Comparison of ENCODE assay signal across 8 cellular contexts in the genomic region with DNA sequence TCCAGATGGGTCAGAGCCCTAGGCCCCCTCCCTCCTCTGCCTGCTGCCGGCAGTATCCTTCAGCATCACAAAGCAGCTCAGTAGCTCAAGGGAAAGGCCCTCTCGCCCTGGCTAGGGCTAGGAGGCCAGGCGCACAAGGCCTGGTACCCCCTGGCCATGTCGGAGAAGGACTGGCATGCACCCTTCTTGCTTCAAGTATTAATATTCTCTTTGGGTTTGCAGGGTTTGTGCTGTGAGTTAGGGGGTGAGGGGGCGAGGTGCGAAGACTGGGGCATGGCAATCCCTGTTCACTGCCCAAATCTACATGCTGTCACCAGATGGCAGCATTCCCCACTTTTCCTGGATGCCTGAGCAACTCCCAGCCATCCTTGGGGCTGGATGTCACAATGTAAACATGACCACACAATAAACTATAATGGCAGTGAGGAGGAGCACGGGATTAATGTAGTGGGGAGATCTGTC.
DNase-seq lines count a peak whose midpoint lies in the region; ATAC-seq and TF ChIP-seq lines count a peak whose summit lies in the region.

No MANE protein-coding gene starts in this region.

- TF ChIP-seq CTCF in RWPE2 (IDR thresholded peaks at IDR 0.05; ENCODE audit: poor library complexity, severe bottlenecking) (peak; percentile 66), epithelial cell of esophagus (IDR thresholded peaks at IDR 0.05; ENCODE audit: insufficient read depth, low read depth, low read length, missing control alignments) (peak; percentile 65)

- H3K9me3 ChIP-seq in RWPE2 (ENCODE audit: severe bottlenecking) = no peaks in the 10 kb centered on the region

- no peaks in the 10 kb centered on the region for H3K27me3 ChIP-seq in RWPE2 (ENCODE audit: insufficient read depth, poor library complexity, severe bottlenecking)

- H3K4me1 ChIP-seq in RWPE2 (ENCODE audit: insufficient read depth, poor library complexity, severe bottlenecking) = no peaks in the 10 kb centered on the region

- peak; percentile 76 for DNase-seq in ELF-1 (ENCODE audit: low read depth, low spot score)
- DNase-seq in HUDEP-2 (lab: John Stamatoyannopoulos, UW; ENCODE audit: unreplicated experiment in 76 of 76) = peak in 42 of 76 experiments; percentile 7 to 77 (median 35)
- no peak for DNase-seq in RWPE2 (ENCODE audit: low spot score)
- peak; percentile 63 for DNase-seq in epithelial cell of esophagus (ENCODE audit: low read depth)
- peak; percentile 64 for DNase-seq in mucosa of gallbladder (ENCODE audit: low spot score)

- H3K36me3 ChIP-seq in RWPE2 (ENCODE audit: low read depth) = peaks cover 15% of the 10 kb centered on the region

- ATAC-seq in RWPE2 (ENCODE audit: low read depth) = peak; percentile 74
- ATAC-seq in HG03039 (IDR thresholded peaks at IDR 0.05; ENCODE audit: unreplicated experiment) = no peak
- no peak for ATAC-seq in GM21390 (IDR thresholded peaks at IDR 0.05; ENCODE audit: unreplicated experiment)
- ATAC-seq in HG03521 (IDR thresholded peaks at IDR 0.05; ENCODE audit: unreplicated experiment) = no peak

- no peak overlapping the region for H3K27ac ChIP-seq in RWPE2 (ENCODE audit: poor library complexity, severe bottlenecking)

- H3K4me3 ChIP-seq in RWPE2 (ENCODE audit: severe bottlenecking) (no peak overlapping the region), epithelial cell of esophagus (ENCODE audit: low read length) (no peak overlapping the region)
